In the genomic region with DNA sequence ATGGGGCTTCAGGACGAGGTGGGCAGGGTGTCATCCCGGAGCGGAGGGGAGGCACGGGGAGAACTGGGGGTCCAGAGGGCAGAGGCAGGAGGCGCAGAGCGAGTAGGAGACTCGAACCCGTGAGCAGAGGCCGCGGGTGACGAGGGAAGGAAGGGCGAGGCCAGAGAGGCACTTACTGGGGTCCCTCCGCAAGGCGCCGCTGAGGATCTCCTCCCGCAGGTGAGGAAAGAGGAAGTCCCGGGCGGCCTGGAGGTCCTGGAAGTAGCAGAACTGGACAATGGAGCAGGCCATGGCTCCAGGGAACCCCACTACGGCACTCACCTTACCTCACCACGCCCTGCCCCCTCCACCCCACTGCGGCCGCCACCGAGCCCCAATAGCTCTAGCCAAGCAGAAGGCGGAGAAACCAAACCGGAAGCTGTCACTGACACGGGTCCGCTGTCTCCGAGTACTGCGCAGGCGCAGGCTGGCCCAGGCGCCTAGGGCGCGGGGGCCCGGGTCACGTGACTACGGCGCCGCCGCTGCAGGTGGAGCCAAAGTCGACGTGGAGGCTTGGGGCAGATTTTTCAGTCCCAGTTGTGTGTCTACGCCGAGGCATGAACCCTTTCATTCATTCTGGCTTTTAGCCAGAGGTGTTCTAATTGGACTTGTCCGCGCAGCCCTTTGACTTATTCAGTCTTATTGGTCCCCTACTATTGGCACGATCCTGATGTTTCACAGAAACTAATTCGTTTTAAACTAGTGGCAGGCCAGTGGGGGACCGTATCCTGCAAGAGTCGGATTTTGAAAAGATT, we compare ENCODE assay signal across 1 cellular context.
TF ChIP-seq lines count a peak whose summit lies in the region.

A gene with protein sequence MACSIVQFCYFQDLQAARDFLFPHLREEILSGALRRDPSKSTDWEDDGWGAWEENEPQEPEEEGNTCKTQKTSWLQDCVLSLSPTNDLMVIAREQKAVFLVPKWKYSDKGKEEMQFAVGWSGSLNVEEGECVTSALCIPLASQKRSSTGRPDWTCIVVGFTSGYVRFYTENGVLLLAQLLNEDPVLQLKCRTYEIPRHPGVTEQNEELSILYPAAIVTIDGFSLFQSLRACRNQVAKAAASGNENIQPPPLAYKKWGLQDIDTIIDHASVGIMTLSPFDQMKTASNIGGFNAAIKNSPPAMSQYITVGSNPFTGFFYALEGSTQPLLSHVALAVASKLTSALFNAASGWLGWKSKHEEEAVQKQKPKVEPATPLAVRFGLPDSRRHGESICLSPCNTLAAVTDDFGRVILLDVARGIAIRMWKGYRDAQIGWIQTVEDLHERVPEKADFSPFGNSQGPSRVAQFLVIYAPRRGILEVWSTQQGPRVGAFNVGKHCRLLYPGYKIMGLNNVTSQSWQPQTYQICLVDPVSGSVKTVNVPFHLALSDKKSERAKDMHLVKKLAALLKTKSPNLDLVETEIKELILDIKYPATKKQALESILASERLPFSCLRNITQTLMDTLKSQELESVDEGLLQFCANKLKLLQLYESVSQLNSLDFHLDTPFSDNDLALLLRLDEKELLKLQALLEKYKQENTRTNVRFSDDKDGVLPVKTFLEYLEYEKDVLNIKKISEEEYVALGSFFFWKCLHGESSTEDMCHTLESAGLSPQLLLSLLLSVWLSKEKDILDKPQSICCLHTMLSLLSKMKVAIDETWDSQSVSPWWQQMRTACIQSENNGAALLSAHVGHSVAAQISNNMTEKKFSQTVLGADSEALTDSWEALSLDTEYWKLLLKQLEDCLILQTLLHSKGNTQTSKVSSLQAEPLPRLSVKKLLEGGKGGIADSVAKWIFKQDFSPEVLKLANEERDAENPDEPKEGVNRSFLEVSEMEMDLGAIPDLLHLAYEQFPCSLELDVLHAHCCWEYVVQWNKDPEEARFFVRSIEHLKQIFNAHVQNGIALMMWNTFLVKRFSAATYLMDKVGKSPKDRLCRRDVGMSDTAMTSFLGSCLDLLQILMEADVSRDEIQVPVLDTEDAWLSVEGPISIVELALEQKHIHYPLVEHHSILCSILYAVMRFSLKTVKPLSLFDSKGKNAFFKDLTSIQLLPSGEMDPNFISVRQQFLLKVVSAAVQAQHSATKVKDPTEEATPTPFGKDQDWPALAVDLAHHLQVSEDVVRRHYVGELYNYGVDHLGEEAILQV (N-terminal part only) (minus strand): TSS at position 407 of the 794 bp plus-strand sequence. CDS start 116 bp downstream, at position 291.

TF ChIP-seq in HEK293, 187 proteins besides CTCF, POLR2A, EP300 and RAD21 (continued from another document):
- TF ChIP-seq, protein P1, sequence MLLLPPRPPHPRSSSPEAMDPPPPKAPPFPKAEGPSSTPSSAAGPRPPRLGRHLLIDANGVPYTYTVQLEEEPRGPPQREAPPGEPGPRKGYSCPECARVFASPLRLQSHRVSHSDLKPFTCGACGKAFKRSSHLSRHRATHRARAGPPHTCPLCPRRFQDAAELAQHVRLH (tag by site-specific recombination; IDR thresholded peaks at IDR 0.05) = peak; percentile 69
- TF ChIP-seq, protein P2, sequence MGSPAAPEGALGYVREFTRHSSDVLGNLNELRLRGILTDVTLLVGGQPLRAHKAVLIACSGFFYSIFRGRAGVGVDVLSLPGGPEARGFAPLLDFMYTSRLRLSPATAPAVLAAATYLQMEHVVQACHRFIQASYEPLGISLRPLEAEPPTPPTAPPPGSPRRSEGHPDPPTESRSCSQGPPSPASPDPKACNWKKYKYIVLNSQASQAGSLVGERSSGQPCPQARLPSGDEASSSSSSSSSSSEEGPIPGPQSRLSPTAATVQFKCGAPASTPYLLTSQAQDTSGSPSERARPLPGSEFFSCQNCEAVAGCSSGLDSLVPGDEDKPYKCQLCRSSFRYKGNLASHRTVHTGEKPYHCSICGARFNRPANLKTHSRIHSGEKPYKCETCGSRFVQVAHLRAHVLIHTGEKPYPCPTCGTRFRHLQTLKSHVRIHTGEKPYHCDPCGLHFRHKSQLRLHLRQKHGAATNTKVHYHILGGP (tag by site-specific recombination; IDR thresholded peaks at IDR 0.05) = no peak
- TF ChIP-seq, protein P3, sequence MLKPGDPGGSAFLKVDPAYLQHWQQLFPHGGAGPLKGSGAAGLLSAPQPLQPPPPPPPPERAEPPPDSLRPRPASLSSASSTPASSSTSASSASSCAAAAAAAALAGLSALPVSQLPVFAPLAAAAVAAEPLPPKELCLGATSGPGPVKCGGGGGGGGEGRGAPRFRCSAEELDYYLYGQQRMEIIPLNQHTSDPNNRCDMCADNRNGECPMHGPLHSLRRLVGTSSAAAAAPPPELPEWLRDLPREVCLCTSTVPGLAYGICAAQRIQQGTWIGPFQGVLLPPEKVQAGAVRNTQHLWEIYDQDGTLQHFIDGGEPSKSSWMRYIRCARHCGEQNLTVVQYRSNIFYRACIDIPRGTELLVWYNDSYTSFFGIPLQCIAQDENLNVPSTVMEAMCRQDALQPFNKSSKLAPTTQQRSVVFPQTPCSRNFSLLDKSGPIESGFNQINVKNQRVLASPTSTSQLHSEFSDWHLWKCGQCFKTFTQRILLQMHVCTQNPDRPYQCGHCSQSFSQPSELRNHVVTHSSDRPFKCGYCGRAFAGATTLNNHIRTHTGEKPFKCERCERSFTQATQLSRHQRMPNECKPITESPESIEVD (tag by site-specific recombination; IDR thresholded peaks at IDR 0.05) = peak; percentile 30; the same call in 1 of the 2 replicates
- TF ChIP-seq, protein P4, sequence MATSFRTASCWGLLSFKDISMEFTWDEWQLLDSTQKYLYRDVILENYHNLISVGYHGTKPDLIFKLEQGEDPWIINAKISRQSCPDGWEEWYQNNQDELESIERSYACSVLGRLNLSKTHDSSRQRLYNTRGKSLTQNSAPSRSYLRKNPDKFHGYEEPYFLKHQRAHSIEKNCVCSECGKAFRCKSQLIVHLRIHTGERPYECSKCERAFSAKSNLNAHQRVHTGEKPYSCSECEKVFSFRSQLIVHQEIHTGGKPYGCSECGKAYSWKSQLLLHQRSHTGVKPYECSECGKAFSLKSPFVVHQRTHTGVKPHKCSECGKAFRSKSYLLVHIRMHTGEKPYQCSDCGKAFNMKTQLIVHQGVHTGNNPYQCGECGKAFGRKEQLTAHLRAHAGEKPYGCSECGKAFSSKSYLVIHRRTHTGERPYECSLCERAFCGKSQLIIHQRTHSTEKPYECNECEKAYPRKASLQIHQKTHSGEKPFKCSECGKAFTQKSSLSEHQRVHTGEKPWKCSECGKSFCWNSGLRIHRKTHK (tag by site-specific recombination; IDR thresholded peaks at IDR 0.05) = no peak
- TF ChIP-seq, protein P5, sequence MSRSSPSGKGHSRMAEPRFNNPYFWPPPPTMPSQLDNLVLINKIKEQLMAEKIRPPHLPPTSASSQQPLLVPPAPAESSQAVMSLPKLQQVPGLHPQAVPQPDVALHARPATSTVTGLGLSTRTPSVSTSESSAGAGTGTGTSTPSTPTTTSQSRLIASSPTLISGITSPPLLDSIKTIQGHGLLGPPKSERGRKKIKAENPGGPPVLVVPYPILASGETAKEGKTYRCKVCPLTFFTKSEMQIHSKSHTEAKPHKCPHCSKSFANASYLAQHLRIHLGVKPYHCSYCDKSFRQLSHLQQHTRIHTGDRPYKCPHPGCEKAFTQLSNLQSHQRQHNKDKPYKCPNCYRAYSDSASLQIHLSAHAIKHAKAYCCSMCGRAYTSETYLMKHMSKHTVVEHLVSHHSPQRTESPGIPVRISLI (tag by site-specific recombination; IDR thresholded peaks at IDR 0.05) = no peak
- TF ChIP-seq, protein P6, sequence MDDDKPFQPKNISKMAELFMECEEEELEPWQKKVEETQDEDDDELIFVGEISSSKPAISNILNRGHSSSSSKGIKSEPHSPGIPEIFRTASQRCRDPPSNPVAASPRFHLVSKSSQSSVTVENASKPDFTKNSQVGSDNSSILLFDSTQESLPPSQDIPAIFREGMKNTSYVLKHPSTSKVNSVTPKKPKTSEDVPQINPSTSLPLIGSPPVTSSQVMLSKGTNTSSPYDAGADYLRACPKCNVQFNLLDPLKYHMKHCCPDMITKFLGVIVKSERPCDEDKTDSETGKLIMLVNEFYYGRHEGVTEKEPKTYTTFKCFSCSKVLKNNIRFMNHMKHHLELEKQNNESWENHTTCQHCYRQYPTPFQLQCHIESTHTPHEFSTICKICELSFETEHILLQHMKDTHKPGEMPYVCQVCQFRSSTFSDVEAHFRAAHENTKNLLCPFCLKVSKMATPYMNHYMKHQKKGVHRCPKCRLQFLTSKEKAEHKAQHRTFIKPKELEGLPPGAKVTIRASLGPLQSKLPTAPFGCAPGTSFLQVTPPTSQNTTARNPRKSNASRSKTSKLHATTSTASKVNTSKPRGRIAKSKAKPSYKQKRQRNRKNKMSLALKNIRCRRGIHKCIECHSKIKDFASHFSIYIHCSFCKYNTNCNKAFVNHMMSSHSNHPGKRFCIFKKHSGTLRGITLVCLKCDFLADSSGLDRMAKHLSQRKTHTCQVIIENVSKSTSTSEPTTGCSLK (tag by site-specific recombination; IDR thresholded peaks at IDR 0.05) = no peak
- TF ChIP-seq, protein P7, sequence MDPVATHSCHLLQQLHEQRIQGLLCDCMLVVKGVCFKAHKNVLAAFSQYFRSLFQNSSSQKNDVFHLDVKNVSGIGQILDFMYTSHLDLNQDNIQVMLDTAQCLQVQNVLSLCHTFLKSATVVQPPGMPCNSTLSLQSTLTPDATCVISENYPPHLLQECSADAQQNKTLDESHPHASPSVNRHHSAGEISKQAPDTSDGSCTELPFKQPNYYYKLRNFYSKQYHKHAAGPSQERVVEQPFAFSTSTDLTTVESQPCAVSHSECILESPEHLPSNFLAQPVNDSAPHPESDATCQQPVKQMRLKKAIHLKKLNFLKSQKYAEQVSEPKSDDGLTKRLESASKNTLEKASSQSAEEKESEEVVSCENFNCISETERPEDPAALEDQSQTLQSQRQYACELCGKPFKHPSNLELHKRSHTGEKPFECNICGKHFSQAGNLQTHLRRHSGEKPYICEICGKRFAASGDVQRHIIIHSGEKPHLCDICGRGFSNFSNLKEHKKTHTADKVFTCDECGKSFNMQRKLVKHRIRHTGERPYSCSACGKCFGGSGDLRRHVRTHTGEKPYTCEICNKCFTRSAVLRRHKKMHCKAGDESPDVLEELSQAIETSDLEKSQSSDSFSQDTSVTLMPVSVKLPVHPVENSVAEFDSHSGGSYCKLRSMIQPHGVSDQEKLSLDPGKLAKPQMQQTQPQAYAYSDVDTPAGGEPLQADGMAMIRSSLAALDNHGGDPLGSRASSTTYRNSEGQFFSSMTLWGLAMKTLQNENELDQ (tag by site-specific recombination; IDR thresholded peaks at IDR 0.05; ENCODE audit: low read depth) = no peak
- no peak for TF ChIP-seq ZNF473 (tag by site-specific recombination; IDR thresholded peaks at IDR 0.05)
- no peak for TF ChIP-seq ZNF311 (tag by site-specific recombination; IDR thresholded peaks at IDR 0.05; ENCODE audit: borderline replicate concordance)
- no peak for TF ChIP-seq ZNF560 (tag by site-specific recombination; IDR thresholded peaks at IDR 0.05; ENCODE audit: borderline replicate concordance)
- TF ChIP-seq ZNF610 (tag by site-specific recombination; IDR thresholded peaks at IDR 0.05; ENCODE audit: borderline replicate concordance) = no peak
- TF ChIP-seq ZSCAN16 (tag by site-specific recombination; IDR thresholded peaks at IDR 0.05) = no peak
- no peak for TF ChIP-seq ZNF248 (tag by site-specific recombination; IDR thresholded peaks at IDR 0.05)
- no peak for TF ChIP-seq ZNF132 (tag by site-specific recombination; IDR thresholded peaks at IDR 0.05; ENCODE audit: borderline replicate concordance)
- TF ChIP-seq, protein P8, sequence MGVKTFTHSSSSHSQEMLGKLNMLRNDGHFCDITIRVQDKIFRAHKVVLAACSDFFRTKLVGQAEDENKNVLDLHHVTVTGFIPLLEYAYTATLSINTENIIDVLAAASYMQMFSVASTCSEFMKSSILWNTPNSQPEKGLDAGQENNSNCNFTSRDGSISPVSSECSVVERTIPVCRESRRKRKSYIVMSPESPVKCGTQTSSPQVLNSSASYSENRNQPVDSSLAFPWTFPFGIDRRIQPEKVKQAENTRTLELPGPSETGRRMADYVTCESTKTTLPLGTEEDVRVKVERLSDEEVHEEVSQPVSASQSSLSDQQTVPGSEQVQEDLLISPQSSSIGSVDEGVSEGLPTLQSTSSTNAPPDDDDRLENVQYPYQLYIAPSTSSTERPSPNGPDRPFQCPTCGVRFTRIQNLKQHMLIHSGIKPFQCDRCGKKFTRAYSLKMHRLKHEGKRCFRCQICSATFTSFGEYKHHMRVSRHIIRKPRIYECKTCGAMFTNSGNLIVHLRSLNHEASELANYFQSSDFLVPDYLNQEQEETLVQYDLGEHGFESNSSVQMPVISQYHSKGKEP (tag by site-specific recombination; IDR thresholded peaks at IDR 0.05) = 0 out of 2 replicates have a peak, but pooled peaks have one; percentile 5
- no peak for TF ChIP-seq ZNF776 (tag by site-specific recombination; IDR thresholded peaks at IDR 0.05; ENCODE audit: borderline replicate concordance)
- no peak for TF ChIP-seq REPIN1 (tag by site-specific recombination; IDR thresholded peaks at IDR 0.05; ENCODE audit: low read depth)
- TF ChIP-seq KLF7 (tag by site-specific recombination; IDR thresholded peaks at IDR 0.05; ENCODE audit: borderline replicate concordance) = no peak; the same call in 1 of the 2 replicates
